9 cellular contexts compared by ENCODE assay signal in the genomic region with DNA sequence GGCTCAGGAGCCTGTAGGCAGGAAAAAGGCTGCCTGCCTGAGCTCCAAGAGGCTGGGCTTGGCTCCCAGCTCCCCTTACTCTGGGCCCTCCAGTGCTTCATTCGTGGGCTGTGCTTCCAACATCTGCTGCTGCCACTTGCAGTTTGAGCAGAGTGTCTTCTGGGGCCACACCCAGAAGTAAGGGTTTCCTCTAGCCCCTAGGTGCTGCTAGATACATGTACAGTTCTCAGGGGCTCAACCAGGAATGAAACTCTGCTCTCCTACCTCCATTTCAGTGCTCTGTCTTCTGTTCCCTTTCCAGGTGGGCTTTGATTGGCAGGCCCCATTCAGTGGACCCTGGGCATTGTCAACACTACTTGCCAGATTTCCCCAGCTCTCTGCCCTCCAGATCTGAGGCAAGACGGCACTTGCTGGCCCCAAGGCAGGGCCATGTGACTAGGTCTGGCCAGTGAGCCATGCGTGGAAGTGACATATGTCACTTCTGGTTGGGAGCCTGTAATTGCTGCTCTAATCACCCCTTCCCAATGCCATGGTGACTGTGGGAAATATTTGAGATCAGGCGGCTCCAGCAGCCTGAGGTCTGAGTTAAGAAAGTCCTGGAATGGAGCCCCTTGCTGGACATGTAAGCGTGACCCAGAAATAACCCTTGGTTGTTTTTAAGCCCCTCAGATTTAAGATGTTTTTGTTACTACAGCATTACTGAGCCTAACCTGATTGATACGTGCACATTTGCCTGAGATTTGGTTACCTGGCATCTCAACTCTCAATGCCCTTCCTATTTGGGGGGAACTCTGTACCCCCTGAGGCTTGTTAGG. TPM values are rescaled to one million over a fixed set of nuclear protein-coding genes. Genes with fewer than 3 reads are reported as not detected.
DNase-seq lines count a peak whose midpoint lies in the region; ATAC-seq and TF ChIP-seq lines count a peak whose summit lies in the region.
"Had no signal": no experiment of that assay in that cellular context is flagged by ENCODE, and none has a peak within 500 bp of the region (broad histone marks: within the 10 kb centered on the region; RNA-seq: fewer than 3 reads in every experiment).

No MANE protein-coding gene starts in this region.

- H3K4me1 ChIP-seq in smooth muscle cell (ENCODE audit: low read depth): peaks cover 8% of the 10 kb centered on the region

- DNase-seq in NCI-H748 (lab: John Stamatoyannopoulos, UW; ENCODE audit: unreplicated experiment) (peak; percentile 26), NCI-H748 treated with DMSO at 0.1 percent for 48 hours (lab: John Stamatoyannopoulos, UW) (no peak), caudate nucleus (lab: John Stamatoyannopoulos, UW) (no peak), smooth muscle cell (lab: John Stamatoyannopoulos, UW; ENCODE audit: unreplicated experiment) (no peak), pons (ENCODE audit: low spot score) (no peak), posterior cingulate gyrus (no peak), mesenteric fat pad (ENCODE audit: low spot score) (no peak)

- intact Hi-C loops in posterior cingulate gyrus (cut with DNase I): loop anchor here (2.0 kb wide), 1 partner anchor 45 kb away; no protein-coding TSS in a partner anchor

- no peaks in the 10 kb centered on the region for H3K27me3 ChIP-seq in smooth muscle cell (ENCODE audit: low read depth)
- H3K27me3 ChIP-seq: adrenal gland had no signal

- H4K20me1 ChIP-seq in smooth muscle cell (ENCODE audit: low read depth): no peaks in the 10 kb centered on the region

- H3K79me2 ChIP-seq in smooth muscle cell (ENCODE audit: low read depth): no peaks in the 10 kb centered on the region

- H3K36me3 ChIP-seq in smooth muscle cell (ENCODE audit: low read depth): no peaks in the 10 kb centered on the region
- H3K36me3 ChIP-seq: adrenal gland had no signal

- TF ChIP-seq CTCF in smooth muscle cell (IDR thresholded peaks at IDR 0.05; ENCODE audit: borderline replicate concordance, insufficient read depth, poor library complexity, severe bottlenecking): no peak

- WGBS in smooth muscle cell (ENCODE audit: low lambda C conversion rate): 80% methylated on average over 6 of the region's 6 CpGs

- H3F3A ChIP-seq in smooth muscle cell (ENCODE audit: low read depth): no peaks in the 10 kb centered on the region

- H3K4me2 ChIP-seq in smooth muscle cell: no peak overlapping the region

- H3K27ac ChIP-seq in caudate nucleus (ENCODE audit: low read depth, low read length) (peak overlapping the region; percentile 82), smooth muscle cell (ENCODE audit: low read depth) (no peak overlapping the region)
- H3K27ac ChIP-seq: adrenal gland had no signal

- no peaks in the 10 kb centered on the region for H3K9me3 ChIP-seq in smooth muscle cell (replicated peaks; ENCODE audit: low read depth)
- H3K9me3 ChIP-seq: adrenal gland had no signal

- ATAC-seq in HG03571 (IDR thresholded peaks at IDR 0.05; ENCODE audit: unreplicated experiment): peak; percentile 47

- peak overlapping the region; percentile 63 for H2AFZ ChIP-seq in smooth muscle cell (ENCODE audit: low read depth)

- H3K9ac ChIP-seq in smooth muscle cell (ENCODE audit: low read depth): no peak overlapping the region

- no peak overlapping the region for H3K4me3 ChIP-seq in smooth muscle cell
- H3K4me3 ChIP-seq: adrenal gland had no signal

RNA-seq across cellular contexts. Expression of gene BOD1, which starts 9.4 kb away (rescaled TPM):
- total RNA-seq in smooth muscle cell (53.3 and 58.3 TPM in 2 replicates), mesenteric fat pad (47.2 TPM)
- polyA plus RNA-seq in smooth muscle cell: 51.3 and 56.5 TPM in 2 replicates
